In genomic region chr11:19712281-19713220, GRCh38 we compare ENCODE assay signal across 1 cellular context.
A peak's percentile ranks its signal among the peaks of the same experiment; 100 is the strongest.
TF ChIP-seq lines count a peak whose summit lies in the region.

TSS of gene NAV2 (plus strand) at chr11:19712837. CDS start at chr11:19713696, 859 bp downstream.

TF ChIP-seq in HEK293, 187 proteins besides CTCF, POLR2A, EP300 and RAD21 (continued from another document):
- TF ChIP-seq PRDM6 (tag by site-specific recombination; IDR thresholded peaks at IDR 0.05) (no peak), SP7 (tag by site-specific recombination; IDR thresholded peaks at IDR 0.05) (peak; percentile 61), REST (tag by site-specific recombination; IDR thresholded peaks at IDR 0.05) (no peak), GLIS1 (tag by site-specific recombination; IDR thresholded peaks at IDR 0.05) (peak; percentile 78), MYNN (tag by site-specific recombination; IDR thresholded peaks at IDR 0.05; ENCODE audit: borderline replicate concordance) (no peak), ZSCAN5A (tag by site-specific recombination; IDR thresholded peaks at IDR 0.05) (no peak), ZNF280D (tag by site-specific recombination; IDR thresholded peaks at IDR 0.05) (no peak), ZNF202 (tag by site-specific recombination; IDR thresholded peaks at IDR 0.05; ENCODE audit: borderline replicate concordance) (no peak), ZNF707 (tag by site-specific recombination; IDR thresholded peaks at IDR 0.05) (no peak), ZNF558 (tag by site-specific recombination; IDR thresholded peaks at IDR 0.05) (0 out of 2 replicates have a peak, but pooled peaks have one; percentile 16), ZNF791 (tag by site-specific recombination; IDR thresholded peaks at IDR 0.05) (no peak), ZNF335 (tag by site-specific recombination; conservative IDR thresholded peaks at IDR 0.05) (peak; percentile 66), ZNF449 (tag by site-specific recombination; IDR thresholded peaks at IDR 0.05) (0 out of 2 replicates have a peak, but pooled peaks have one; percentile 44), ZXDB (tag by site-specific recombination; IDR thresholded peaks at IDR 0.05) (peak; percentile 91), ZNF747 (tag by site-specific recombination; IDR thresholded peaks at IDR 0.05) (no peak), ZNF510 (tag by site-specific recombination; IDR thresholded peaks at IDR 0.05; ENCODE audit: insufficient replicate concordance) (no peak), ZNF423 (tag by site-specific recombination; IDR thresholded peaks at IDR 0.05) (no peak), ZNF76 (tag by site-specific recombination; IDR thresholded peaks at IDR 0.05; ENCODE audit: borderline replicate concordance, low read depth) (peak; percentile 57; the same call in 1 of the 2 replicates), PATZ1 (tag by site-specific recombination; IDR thresholded peaks at IDR 0.05) (peak; percentile 85), ZIC2 (tag by site-specific recombination; IDR thresholded peaks at IDR 0.05) (peak; percentile 56; the same call in 1 of the 2 replicates), MZF1 (tag by site-specific recombination; IDR thresholded peaks at IDR 0.05; ENCODE audit: borderline replicate concordance) (no peak)
- TF ChIP-seq, protein P1, sequence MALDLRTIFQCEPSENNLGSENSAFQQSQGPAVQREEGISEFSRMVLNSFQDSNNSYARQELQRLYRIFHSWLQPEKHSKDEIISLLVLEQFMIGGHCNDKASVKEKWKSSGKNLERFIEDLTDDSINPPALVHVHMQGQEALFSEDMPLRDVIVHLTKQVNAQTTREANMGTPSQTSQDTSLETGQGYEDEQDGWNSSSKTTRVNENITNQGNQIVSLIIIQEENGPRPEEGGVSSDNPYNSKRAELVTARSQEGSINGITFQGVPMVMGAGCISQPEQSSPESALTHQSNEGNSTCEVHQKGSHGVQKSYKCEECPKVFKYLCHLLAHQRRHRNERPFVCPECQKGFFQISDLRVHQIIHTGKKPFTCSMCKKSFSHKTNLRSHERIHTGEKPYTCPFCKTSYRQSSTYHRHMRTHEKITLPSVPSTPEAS (tag by site-specific recombination; IDR thresholded peaks at IDR 0.05) = no peak
- TF ChIP-seq, protein P2, sequence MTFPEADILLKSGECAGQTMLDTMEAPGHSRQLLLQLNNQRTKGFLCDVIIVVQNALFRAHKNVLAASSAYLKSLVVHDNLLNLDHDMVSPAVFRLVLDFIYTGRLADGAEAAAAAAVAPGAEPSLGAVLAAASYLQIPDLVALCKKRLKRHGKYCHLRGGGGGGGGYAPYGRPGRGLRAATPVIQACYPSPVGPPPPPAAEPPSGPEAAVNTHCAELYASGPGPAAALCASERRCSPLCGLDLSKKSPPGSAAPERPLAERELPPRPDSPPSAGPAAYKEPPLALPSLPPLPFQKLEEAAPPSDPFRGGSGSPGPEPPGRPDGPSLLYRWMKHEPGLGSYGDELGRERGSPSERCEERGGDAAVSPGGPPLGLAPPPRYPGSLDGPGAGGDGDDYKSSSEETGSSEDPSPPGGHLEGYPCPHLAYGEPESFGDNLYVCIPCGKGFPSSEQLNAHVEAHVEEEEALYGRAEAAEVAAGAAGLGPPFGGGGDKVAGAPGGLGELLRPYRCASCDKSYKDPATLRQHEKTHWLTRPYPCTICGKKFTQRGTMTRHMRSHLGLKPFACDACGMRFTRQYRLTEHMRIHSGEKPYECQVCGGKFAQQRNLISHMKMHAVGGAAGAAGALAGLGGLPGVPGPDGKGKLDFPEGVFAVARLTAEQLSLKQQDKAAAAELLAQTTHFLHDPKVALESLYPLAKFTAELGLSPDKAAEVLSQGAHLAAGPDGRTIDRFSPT (tag by site-specific recombination; IDR thresholded peaks at IDR 0.05) = peak; percentile 87
- TF ChIP-seq, protein P3, sequence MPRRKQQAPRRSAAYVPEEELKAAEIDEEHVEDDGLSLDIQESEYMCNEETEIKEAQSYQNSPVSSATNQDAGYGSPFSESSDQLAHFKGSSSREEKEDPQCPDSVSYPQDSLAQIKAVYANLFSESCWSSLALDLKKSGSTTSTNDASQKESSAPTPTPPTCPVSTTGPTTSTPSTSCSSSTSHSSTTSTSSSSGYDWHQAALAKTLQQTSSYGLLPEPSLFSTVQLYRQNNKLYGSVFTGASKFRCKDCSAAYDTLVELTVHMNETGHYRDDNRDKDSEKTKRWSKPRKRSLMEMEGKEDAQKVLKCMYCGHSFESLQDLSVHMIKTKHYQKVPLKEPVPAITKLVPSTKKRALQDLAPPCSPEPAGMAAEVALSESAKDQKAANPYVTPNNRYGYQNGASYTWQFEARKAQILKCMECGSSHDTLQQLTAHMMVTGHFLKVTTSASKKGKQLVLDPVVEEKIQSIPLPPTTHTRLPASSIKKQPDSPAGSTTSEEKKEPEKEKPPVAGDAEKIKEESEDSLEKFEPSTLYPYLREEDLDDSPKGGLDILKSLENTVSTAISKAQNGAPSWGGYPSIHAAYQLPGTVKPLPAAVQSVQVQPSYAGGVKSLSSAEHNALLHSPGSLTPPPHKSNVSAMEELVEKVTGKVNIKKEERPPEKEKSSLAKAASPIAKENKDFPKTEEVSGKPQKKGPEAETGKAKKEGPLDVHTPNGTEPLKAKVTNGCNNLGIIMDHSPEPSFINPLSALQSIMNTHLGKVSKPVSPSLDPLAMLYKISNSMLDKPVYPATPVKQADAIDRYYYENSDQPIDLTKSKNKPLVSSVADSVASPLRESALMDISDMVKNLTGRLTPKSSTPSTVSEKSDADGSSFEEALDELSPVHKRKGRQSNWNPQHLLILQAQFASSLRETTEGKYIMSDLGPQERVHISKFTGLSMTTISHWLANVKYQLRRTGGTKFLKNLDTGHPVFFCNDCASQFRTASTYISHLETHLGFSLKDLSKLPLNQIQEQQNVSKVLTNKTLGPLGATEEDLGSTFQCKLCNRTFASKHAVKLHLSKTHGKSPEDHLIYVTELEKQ (tag by site-specific recombination; IDR thresholded peaks at IDR 0.05; ENCODE audit: borderline replicate concordance) = no peak
